ENCODE assay signal across 10 cellular contexts in genomic region chr11:102010776-102011500, GRCh38. TPM values are rescaled to one million over a fixed set of nuclear protein-coding genes. Genes with fewer than 3 reads are reported as not detected.
DNase-seq lines count a peak whose midpoint lies in the region; ATAC-seq and TF ChIP-seq lines count a peak whose summit lies in the region.
"Had no signal": no experiment of that assay in that cellular context is flagged by ENCODE, and none has a peak within 500 bp of the region (broad histone marks: within the 10 kb centered on the region; RNA-seq: fewer than 3 reads in every experiment).

No MANE protein-coding gene starts in this region.

- no peak overlapping the region for H4K5ac ChIP-seq in mesendoderm (ENCODE audit: low read length)

- DNase-seq in AG09309 (ENCODE audit: low read depth), result peak; percentile 38
- DNase-seq in MG63, result peak; percentile 95
- peak; percentile 55 for DNase-seq in endothelial cell (ENCODE audit: low spot score)
- peak; percentile 97 for DNase-seq in mesendoderm
- no peak for DNase-seq in NCI-H2107 treated with DMSO at 0.1 percent for 48 hours (lab: John Stamatoyannopoulos, UW; ENCODE audit: unreplicated experiment)
- DNase-seq: activated naive CD4-positive, alpha-beta T cell treated with anti-CD3 and anti-CD28 coated beads, Interleukin-2, amount 10 ng/mL, durations not matched to agents 7 days and 5 days had no signal

- H2BK120ac ChIP-seq in mesendoderm (ENCODE audit: low read depth, low read length), result no peak overlapping the region

- H3K4me3 Mint-ChIP-seq in endothelial cell (ENCODE audit: unreplicated experiment), result no peak overlapping the region
- no peak overlapping the region for H3K4me3 Mint-ChIP-seq in activated T-helper 17 cell treated with anti-CD3 and anti-CD28 coated beads, Interleukin-2, amount 50 U/mL, for 72 hours
- H3K4me3 Mint-ChIP-seq: activated naive CD4-positive, alpha-beta T cell treated with anti-CD3 and anti-CD28 coated beads, Interleukin-2, amount 10 ng/mL, durations not matched to agents 7 days and 5 days had no signal

- no peaks in the 10 kb centered on the region for H3K79me1 ChIP-seq in mesendoderm (ENCODE audit: low read length)

- no peaks in the 10 kb centered on the region for H3K27me3 Mint-ChIP-seq in endothelial cell (ENCODE audit: unreplicated experiment)
- H3K27me3 Mint-ChIP-seq in activated T-helper 17 cell treated with anti-CD3 and anti-CD28 coated beads, Interleukin-2, amount 50 U/mL, for 72 hours, result peaks cover 8% of the 10 kb centered on the region

- H3K36me3 ChIP-seq in MG63, result no peaks in the 10 kb centered on the region
- no peaks in the 10 kb centered on the region for H3K36me3 ChIP-seq in mesendoderm (ENCODE audit: control insufficient read depth, insufficient read depth, low read length)

- H2AK5ac ChIP-seq in mesendoderm (ENCODE audit: low read length), result no peak overlapping the region

- no peak overlapping the region for H3K23ac ChIP-seq in mesendoderm (ENCODE audit: low read length)

- H3K4ac ChIP-seq in mesendoderm (ENCODE audit: low read depth, low read length), result no peak overlapping the region

- H3K9me3 Mint-ChIP-seq in endothelial cell (ENCODE audit: unreplicated experiment), result no peaks in the 10 kb centered on the region
- no peaks in the 10 kb centered on the region for H3K9me3 Mint-ChIP-seq in activated T-helper 17 cell treated with anti-CD3 and anti-CD28 coated beads, Interleukin-2, amount 50 U/mL, for 72 hours
- H3K9me3 Mint-ChIP-seq: activated naive CD4-positive, alpha-beta T cell treated with anti-CD3 and anti-CD28 coated beads, Interleukin-2, amount 10 ng/mL, durations not matched to agents 7 days and 5 days had no signal

- WGBS in mesendoderm (ENCODE audit: extremely low coverage, insufficient coverage, low lambda C conversion rate), result no CpG with 5 or more reads among the region's 12 CpGs

- no peaks in the 10 kb centered on the region for H3K36me3 Mint-ChIP-seq in endothelial cell (ENCODE audit: low read depth, unreplicated experiment)
- H3K36me3 Mint-ChIP-seq in activated T-helper 17 cell treated with anti-CD3 and anti-CD28 coated beads, Interleukin-2, amount 50 U/mL, for 72 hours (ENCODE audit: low read depth), result no peaks in the 10 kb centered on the region
- H3K36me3 Mint-ChIP-seq: activated naive CD4-positive, alpha-beta T cell treated with anti-CD3 and anti-CD28 coated beads, Interleukin-2, amount 10 ng/mL, durations not matched to agents 7 days and 5 days had no signal

- H3K27me3 ChIP-seq in MG63 (no peaks in the 10 kb centered on the region), mesendoderm (ENCODE audit: insufficient read depth, low read length, poor library complexity) (no peaks in the 10 kb centered on the region)

- H4K8ac ChIP-seq in mesendoderm (ENCODE audit: low read depth, low read length), result no peak overlapping the region

- no peak overlapping the region for H3K56ac ChIP-seq in mesendoderm (ENCODE audit: low read length)

- no peak overlapping the region for H3K4me2 ChIP-seq in mesendoderm (ENCODE audit: low read length)
- H3K4me2 ChIP-seq: KMS-11 had no signal

- no peak overlapping the region for H3K9ac ChIP-seq in mesendoderm (ENCODE audit: low read length)
- H3K9ac ChIP-seq: KMS-11 had no signal

- H3K9me3 ChIP-seq in MG63, result no peaks in the 10 kb centered on the region

- H3K27ac ChIP-seq in mesendoderm (ENCODE audit: low read depth, low read length), result no peak overlapping the region
- H3K27ac ChIP-seq: KMS-11 had no signal

- H3K4me3 ChIP-seq in AG09309 (ENCODE audit: control insufficient read depth, low read depth, low read length), result no peak overlapping the region
- H3K4me3 ChIP-seq in MG63, result no peak overlapping the region
- H3K4me3 ChIP-seq in mesendoderm (ENCODE audit: low read length), result no peak overlapping the region

- TF ChIP-seq CTCF in AG09309 (IDR thresholded peaks at IDR 0.05; ENCODE audit: control insufficient read depth, insufficient read depth, low read depth, low read length, missing control alignments), result no peak
- no peak for TF ChIP-seq CTCF in endothelial cell (IDR thresholded peaks at IDR 0.05; ENCODE audit: unreplicated experiment)

- H3K27ac Mint-ChIP-seq in endothelial cell (ENCODE audit: unreplicated experiment), result no peak overlapping the region
- H3K27ac Mint-ChIP-seq in activated T-helper 17 cell treated with anti-CD3 and anti-CD28 coated beads, Interleukin-2, amount 50 U/mL, for 72 hours, result no peak overlapping the region
- H3K27ac Mint-ChIP-seq: activated naive CD4-positive, alpha-beta T cell treated with anti-CD3 and anti-CD28 coated beads, Interleukin-2, amount 10 ng/mL, durations not matched to agents 7 days and 5 days had no signal

- peaks cover 3% of the 10 kb centered on the region for H3K4me1 ChIP-seq in mesendoderm (ENCODE audit: control insufficient read depth, low read depth, low read length)

- no peaks in the 10 kb centered on the region for H3K79me2 ChIP-seq in mesendoderm (ENCODE audit: control insufficient read depth, insufficient read depth, low read length)

- H3K18ac ChIP-seq in mesendoderm (ENCODE audit: low read length), result no peak overlapping the region

- no peak for ATAC-seq in HG02885 (IDR thresholded peaks at IDR 0.05; ENCODE audit: poor library complexity, unreplicated experiment)
- no peak for ATAC-seq in activated T-helper 17 cell treated with anti-CD3 and anti-CD28 coated beads, Interleukin-2, amount 50 U/mL, for 72 hours (replicated peaks)
- ATAC-seq in HG02610 (IDR thresholded peaks at IDR 0.05; ENCODE audit: unreplicated experiment), result no peak

- no peak overlapping the region for H2BK5ac ChIP-seq in mesendoderm (ENCODE audit: low read length)

- H3K4me1 Mint-ChIP-seq in endothelial cell (ENCODE audit: unreplicated experiment), result no peaks in the 10 kb centered on the region
- no peaks in the 10 kb centered on the region for H3K4me1 Mint-ChIP-seq in activated T-helper 17 cell treated with anti-CD3 and anti-CD28 coated beads, Interleukin-2, amount 50 U/mL, for 72 hours
- H3K4me1 Mint-ChIP-seq: activated naive CD4-positive, alpha-beta T cell treated with anti-CD3 and anti-CD28 coated beads, Interleukin-2, amount 10 ng/mL, durations not matched to agents 7 days and 5 days had no signal

- no peak overlapping the region for H2BK15ac ChIP-seq in mesendoderm (replicated peaks; ENCODE audit: low read depth)

RNA-seq across cellular contexts. Expression of gene CFAP300, which starts 36.3 kb away (rescaled TPM):
- total RNA-seq in MG63 (2014; rRNA removed; shearing (Covaris generic); ENCODE audit: low replicate concordance), result 1.3 and 6.4 TPM in 2 replicates
- not detected for total RNA-seq in endothelial cell (ENCODE audit: unreplicated experiment)
- polyA plus RNA-seq in mesendoderm (2013, experiment 1 of 2), result 0.48 TPM
- polyA plus RNA-seq in mesendoderm (2013, experiment 2 of 2), result 0.35 TPM
- total RNA-seq in activated T-helper 17 cell treated with anti-CD3 and anti-CD28 coated beads, Interleukin-2, amount 50 U/mL, for 72 hours, result not detected
